ENCODE assay signal across 9 cellular contexts in the genomic region with DNA sequence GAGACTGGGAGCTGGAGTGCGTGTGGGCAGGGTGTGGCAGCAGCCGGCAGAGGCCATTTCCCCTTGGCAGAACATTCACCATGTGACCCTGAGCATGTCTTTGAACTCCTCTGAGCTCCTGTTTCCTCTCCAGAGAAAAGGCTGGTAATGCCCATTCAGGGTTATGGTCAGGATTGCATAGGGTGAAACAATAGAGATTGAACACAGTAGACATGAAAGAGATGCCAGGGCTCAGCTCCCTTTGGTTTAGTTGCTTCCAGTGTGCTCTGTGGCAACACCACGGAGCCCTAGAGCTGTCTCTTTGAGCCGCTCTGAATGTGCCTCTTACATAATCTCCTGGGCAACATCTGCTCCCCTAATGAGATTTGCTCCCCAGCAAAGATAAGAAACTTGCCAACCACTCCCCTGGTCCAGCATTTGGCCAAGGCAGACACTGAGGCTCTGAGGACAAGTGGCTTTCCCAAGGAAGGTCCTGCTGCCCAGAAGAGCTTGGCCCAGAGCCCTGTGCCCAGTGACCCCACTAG. TPM values are rescaled to one million over a fixed set of nuclear protein-coding genes. Genes with fewer than 3 reads are reported as not detected.
A peak's percentile ranks its signal among the peaks of the same experiment; 100 is the strongest.
DNase-seq lines count a peak whose midpoint lies in the region; ATAC-seq lines count a peak whose summit lies in the region.
"Had no signal": no experiment of that assay in that cellular context is flagged by ENCODE, and none has a peak within 500 bp of the region (broad histone marks: within the 10 kb centered on the region; RNA-seq: fewer than 3 reads in every experiment).

No MANE protein-coding gene starts in this region.

- 0 out of 2 replicates have a peak, but pooled peaks cover 2% of the 10 kb centered on the region for H3K9me3 ChIP-seq in HUES6 (ENCODE audit: control insufficient read depth, insufficient read depth, low read depth, low read length)

- DNase-seq in dermis blood vessel endothelial cell, result peak; percentile 60
- peak; percentile 20 for DNase-seq in pons (ENCODE audit: low spot score)
- no peak for DNase-seq in NCI-H1092 (lab: John Stamatoyannopoulos, UW)
- DNase-seq in SW 1271 (lab: John Stamatoyannopoulos, UW), result no peak
- DNase-seq: NCI-H526, occipital lobe had no signal

- peak overlapping the region; percentile 25 for H3K9ac ChIP-seq in HUES6 (ENCODE audit: low read length)

- no peaks in the 10 kb centered on the region for H3K36me3 ChIP-seq in HUES6 (ENCODE audit: control insufficient read depth, insufficient read depth, low read length)

- H3K4me3 ChIP-seq in HUES6 (ENCODE audit: low read depth, low read length), result no peak overlapping the region

- no peak for ATAC-seq in HG03039 (IDR thresholded peaks at IDR 0.05; ENCODE audit: unreplicated experiment)

- H3K27me3 ChIP-seq in HUES6 (ENCODE audit: control insufficient read depth, insufficient read depth, low read length), result 0 out of 2 replicates have a peak, but pooled peaks cover 4% of the 10 kb centered on the region

- 0 out of 2 replicates have a peak, but pooled peaks cover 3% of the 10 kb centered on the region for H3K4me1 ChIP-seq in HUES6 (ENCODE audit: control insufficient read depth, insufficient read depth, low read length)

- H3K27ac ChIP-seq in HUES6 (ENCODE audit: low read depth, low read length), result no peak overlapping the region
- H3K27ac ChIP-seq: VCaP had no signal

RNA-seq across cellular contexts. Expression of gene IFI27, which starts 4.6 kb away (rescaled TPM):
- total RNA-seq in dermis blood vessel endothelial cell, result 75.5 and 375 TPM in 2 replicates

RNA-seq across cellular contexts. Expression of gene IFI27L2, which starts 14.3 kb away (rescaled TPM):
- 4.0 and 10.2 TPM in 2 replicates for total RNA-seq in dermis blood vessel endothelial cell

RNA-seq across cellular contexts. Expression of gene IFI27L1, which starts 34.0 kb away (rescaled TPM):
- total RNA-seq in dermis blood vessel endothelial cell, result 7.3 and 14.0 TPM in 2 replicates

RNA-seq across cellular contexts. Expression of gene DDX24, which starts 34.1 kb away (rescaled TPM):
- total RNA-seq in dermis blood vessel endothelial cell, result 108 and 135 TPM in 2 replicates

RNA-seq across cellular contexts. Expression of gene PPP4R4, which starts 59.0 kb away (rescaled TPM):
- not detected in 2 replicates for total RNA-seq in dermis blood vessel endothelial cell

Comparison
In these comparisons a context has a peak if more than half of its experiments do, and no peak if none do; other contexts are left out.
1. DNase-seq: peak in dermis blood vessel endothelial cell (single experiment) and pons (single experiment); none in NCI-H1092 (single experiment) and SW 1271 (0 of 2).